ENCODE assay signal across 12 cellular contexts in genomic region chr12:49295087-49296001, GRCh38. TPM values are rescaled to one million over a fixed set of nuclear protein-coding genes. Genes with fewer than 3 reads are reported as not detected.
A peak's percentile ranks its signal among the peaks of the same experiment; 100 is the strongest.
DNase-seq lines count a peak whose midpoint lies in the region; ATAC-seq, FAIRE-seq and TF ChIP-seq lines count a peak whose summit lies in the region.
"Had no signal": no experiment of that assay in that cellular context is flagged by ENCODE, and none has a peak within 500 bp of the region (broad histone marks: within the 10 kb centered on the region; RNA-seq: fewer than 3 reads in every experiment).

Gene PRPH, plus strand, starts transcription at chr12:49295147. Its CDS starts 54 bp downstream, at chr12:49295201.

- peaks cover 2% of the 10 kb centered on the region for H3K9me3 Mint-ChIP-seq in astrocyte (ENCODE audit: unreplicated experiment)
- H3K9me3 Mint-ChIP-seq in stimulated activated memory B cell treated with anti-CD40 and anti-IgM and Interleukin-4, amounts not matched to agents 10 μg/mL and 1 μg/mL and 100 μg/mL, for 72 hours = no peaks in the 10 kb centered on the region
- H3K9me3 Mint-ChIP-seq in CD4-positive, alpha-beta T cell = no peaks in the 10 kb centered on the region
- H3K9me3 Mint-ChIP-seq: natural killer cell treated with Interleukin-12 subunit alpha and Interleukin-12 subunit beta and Interleukin-15 and Interleukin-18, amount 100 ng/mL, for 72 hours; stimulated activated naive B cell treated with anti-CD40 and anti-IgM and Interleukin-4, amounts not matched to agents 10 μg/mL and 1 μg/mL and 100 μg/mL, for 72 hours had no signal

- no peaks in the 10 kb centered on the region for H3K36me3 ChIP-seq in astrocyte (ENCODE audit: insufficient read depth, low read length)
- H3K36me3 ChIP-seq in iPS-20b (ENCODE audit: insufficient read depth, low read depth, low read length) = no peaks in the 10 kb centered on the region
- H3K36me3 ChIP-seq in PC-9 (ENCODE audit: low read depth) = no peaks in the 10 kb centered on the region

- POLR2A ChIA-PET in PC-9 (lab: Charles Lee; ENCODE audit: unreplicated experiment) = no interaction called here
- POLR2A ChIA-PET in CD4-positive, alpha-beta T cell (lab: Charles Lee) = interaction anchor here (0.6 to 1.7 kb wide), 3 partner anchors 47 to 405 kb away, joined by 3 to 6 read pairs (median 3); no protein-coding TSS in a partner anchor

- H4K20me1 ChIP-seq in astrocyte (ENCODE audit: insufficient read depth, low read length) (no peaks in the 10 kb centered on the region), PC-9 (ENCODE audit: insufficient read depth) (no peaks in the 10 kb centered on the region)

- peaks cover 47% of the 10 kb centered on the region for H3K27me3 ChIP-seq in astrocyte (ENCODE audit: insufficient read depth, low read length)
- peaks cover 80% of the 10 kb centered on the region for H3K27me3 ChIP-seq in iPS-20b (ENCODE audit: insufficient read depth, low read length)
- 0 out of 2 replicates have a peak, but pooled peaks cover 2% of the 10 kb centered on the region for H3K27me3 ChIP-seq in PC-9 (ENCODE audit: insufficient read depth, low read depth)
- H3K27me3 ChIP-seq in CD4-positive, alpha-beta T cell (ENCODE audit: control insufficient read depth, insufficient read depth, low read length) = peaks cover 59% of the 10 kb centered on the region

- H3K36me3 Mint-ChIP-seq in astrocyte (ENCODE audit: low read depth, unreplicated experiment) = no peaks in the 10 kb centered on the region
- no peaks in the 10 kb centered on the region for H3K36me3 Mint-ChIP-seq in stimulated activated memory B cell treated with anti-CD40 and anti-IgM and Interleukin-4, amounts not matched to agents 10 μg/mL and 1 μg/mL and 100 μg/mL, for 72 hours
- H3K36me3 Mint-ChIP-seq in CD4-positive, alpha-beta T cell (ENCODE audit: low read depth) = no peaks in the 10 kb centered on the region
- H3K36me3 Mint-ChIP-seq: natural killer cell treated with Interleukin-12 subunit alpha and Interleukin-12 subunit beta and Interleukin-15 and Interleukin-18, amount 100 ng/mL, for 72 hours had no signal

- peaks cover 66% of the 10 kb centered on the region for H3K27me3 Mint-ChIP-seq in astrocyte (ENCODE audit: low read depth, unreplicated experiment)
- peaks cover 70% of the 10 kb centered on the region for H3K27me3 Mint-ChIP-seq in stimulated activated memory B cell treated with anti-CD40 and anti-IgM and Interleukin-4, amounts not matched to agents 10 μg/mL and 1 μg/mL and 100 μg/mL, for 72 hours
- H3K27me3 Mint-ChIP-seq in CD4-positive, alpha-beta T cell = peaks cover 58% of the 10 kb centered on the region

- H3K4me2 ChIP-seq in astrocyte (ENCODE audit: low read length) = peak within 1 kb of the TSS; percentile 33
- no peak within 1 kb of the TSS for H3K4me2 ChIP-seq in PC-9

- no peaks in the 10 kb centered on the region for H3K79me2 ChIP-seq in astrocyte (ENCODE audit: insufficient read depth, low read length)
- H3K79me2 ChIP-seq in PC-9 (ENCODE audit: low read depth) = no peaks in the 10 kb centered on the region

- H3K9ac ChIP-seq in astrocyte (ENCODE audit: low read length) (no peak within 1 kb of the TSS), iPS-20b (ENCODE audit: low read depth, low read length) (no peak within 1 kb of the TSS)

- no peak for ATAC-seq in stimulated activated memory B cell treated with anti-CD40 and anti-IgM and Interleukin-4, amounts not matched to agents 10 μg/mL and 1 μg/mL and 100 μg/mL, for 72 hours
- no peak for ATAC-seq in CD4-positive, alpha-beta T cell (ENCODE audit: poor library complexity)
- ATAC-seq in HG03175 (IDR thresholded peaks at IDR 0.05; ENCODE audit: unreplicated experiment) = no peak
- ATAC-seq: natural killer cell treated with Interleukin-12 subunit alpha and Interleukin-12 subunit beta and Interleukin-15 and Interleukin-18, amount 100 ng/mL, for 72 hours; stimulated activated naive B cell treated with anti-CD40 and anti-IgM and Interleukin-4, amounts not matched to agents 10 μg/mL and 1 μg/mL and 100 μg/mL, for 72 hours had no signal

- H2AFZ ChIP-seq in astrocyte (ENCODE audit: low read depth, low read length) = peak within 1 kb of the TSS; percentile 41
- no peak within 1 kb of the TSS for H2AFZ ChIP-seq in PC-9

- peak; percentile 31 for DNase-seq in activated T-cell treated with anti-CD3 and anti-CD28 coated beads, Interleukin-2, amount 50 U/mL, for 1 hour
- DNase-seq in activated T-cell treated with anti-CD3 and anti-CD28 coated beads for 4 hours (no peak), astrocyte (ENCODE audit: low read depth) (no peak), PC-9 (no peak)
- no peak for DNase-seq in CD4-positive, alpha-beta T cell
- DNase-seq: cortex of kidney; stimulated activated naive B cell treated with anti-CD40 and anti-IgM and Interleukin-4, amounts not matched to agents 10 μg/mL and 1 μg/mL and 100 μg/mL, for 72 hours had no signal

- H3K4me1 ChIP-seq in astrocyte (ENCODE audit: insufficient read depth, low read length) = peaks cover 2% of the 10 kb centered on the region
- no peaks in the 10 kb centered on the region for H3K4me1 ChIP-seq in iPS-20b (ENCODE audit: insufficient read depth, low read length)
- no peaks in the 10 kb centered on the region for H3K4me1 ChIP-seq in PC-9 (replicated peaks; ENCODE audit: insufficient read depth)

- TF ChIP-seq CTCF in astrocyte (IDR thresholded peaks at IDR 0.05; ENCODE audit: insufficient read depth, low read depth, low read length) = no peak
- no peak for TF ChIP-seq CTCF in PC-9 (conservative IDR thresholded peaks at IDR 0.05)
- TF ChIP-seq CTCF in CD4-positive, alpha-beta T cell (IDR thresholded peaks at IDR 0.05) = no peak

- H3K9me2 ChIP-seq in PC-9 (ENCODE audit: insufficient read depth) = no peaks in the 10 kb centered on the region

- H3K4me3 Mint-ChIP-seq in astrocyte (ENCODE audit: unreplicated experiment) = no peak within 1 kb of the TSS
- H3K4me3 Mint-ChIP-seq in stimulated activated memory B cell treated with anti-CD40 and anti-IgM and Interleukin-4, amounts not matched to agents 10 μg/mL and 1 μg/mL and 100 μg/mL, for 72 hours = peak within 1 kb of the TSS; percentile 26
- H3K4me3 Mint-ChIP-seq in CD4-positive, alpha-beta T cell = no peak within 1 kb of the TSS
- H3K4me3 Mint-ChIP-seq: natural killer cell treated with Interleukin-12 subunit alpha and Interleukin-12 subunit beta and Interleukin-15 and Interleukin-18, amount 100 ng/mL, for 72 hours had no signal

- BruUV-seq in PC-9 (replicated peaks; lab: Mats Ljungman, UMichigan) = no TSS peak

- H3K27ac Mint-ChIP-seq in astrocyte (ENCODE audit: unreplicated experiment) = no peak within 1 kb of the TSS
- no peak within 1 kb of the TSS for H3K27ac Mint-ChIP-seq in stimulated activated memory B cell treated with anti-CD40 and anti-IgM and Interleukin-4, amounts not matched to agents 10 μg/mL and 1 μg/mL and 100 μg/mL, for 72 hours
- no peak within 1 kb of the TSS for H3K27ac Mint-ChIP-seq in CD4-positive, alpha-beta T cell
- H3K27ac Mint-ChIP-seq: natural killer cell treated with Interleukin-12 subunit alpha and Interleukin-12 subunit beta and Interleukin-15 and Interleukin-18, amount 100 ng/mL, for 72 hours had no signal

- no peaks in the 10 kb centered on the region for H3K9me3 ChIP-seq in astrocyte (ENCODE audit: insufficient read depth, low read depth, low read length)
- 0 out of 2 replicates have a peak, but pooled peaks cover 3% of the 10 kb centered on the region for H3K9me3 ChIP-seq in iPS-20b (ENCODE audit: insufficient read depth, low read depth, low read length)
- no peaks in the 10 kb centered on the region for H3K9me3 ChIP-seq in PC-9 (ENCODE audit: insufficient read depth, low read depth)
- no peaks in the 10 kb centered on the region for H3K9me3 ChIP-seq in CD4-positive, alpha-beta T cell (ENCODE audit: control insufficient read depth, low read length)

- H3K27ac ChIP-seq in astrocyte (ENCODE audit: low read depth, low read length) (no peak within 1 kb of the TSS), iPS-20b (ENCODE audit: low read length) (no peak within 1 kb of the TSS), PC-9 (no peak within 1 kb of the TSS)
- no peak within 1 kb of the TSS for H3K27ac ChIP-seq in CD4-positive, alpha-beta T cell (ENCODE audit: low read depth, low read length)

- H3K4me1 Mint-ChIP-seq in astrocyte (ENCODE audit: low read depth, unreplicated experiment) = no peaks in the 10 kb centered on the region
- peaks cover 29% of the 10 kb centered on the region for H3K4me1 Mint-ChIP-seq in stimulated activated memory B cell treated with anti-CD40 and anti-IgM and Interleukin-4, amounts not matched to agents 10 μg/mL and 1 μg/mL and 100 μg/mL, for 72 hours
- H3K4me1 Mint-ChIP-seq in CD4-positive, alpha-beta T cell (ENCODE audit: low read depth) = peaks cover 23% of the 10 kb centered on the region

- intact Hi-C loops in PC-9 (cut with micrococcal nuclease; ENCODE audit: unreplicated experiment) = no loop called here
- intact Hi-C loops in CD4-positive, alpha-beta T cell (cut with DNase I, micrococcal nuclease) = no loop called here

- no peaks in the 10 kb centered on the region for H3F3A ChIP-seq in PC-9 (ENCODE audit: insufficient read depth, low read depth)

- CTCF ChIA-PET in PC-9 (lab: Charles Lee) = interaction anchor here (0.5 to 0.6 kb wide), 2 partner anchors 33 to 318 kb away, joined by 3 to 14 read pairs; partner anchors contain the start of gene WNT1
- CTCF ChIA-PET in CD4-positive, alpha-beta T cell (lab: Charles Lee) = interaction anchor here (0.9 to 1.4 kb wide), 3 partner anchors 23 to 52 kb away, joined by 3 to 5 read pairs (median 4); no protein-coding TSS in a partner anchor

- H3K4me3 ChIP-seq in astrocyte (ENCODE audit: insufficient read depth, low read depth, low read length) (no peak within 1 kb of the TSS), iPS-20b (ENCODE audit: low read length) (peak within 1 kb of the TSS; percentile 47; the same call in 1 of the 2 replicates), PC-9 (no peak within 1 kb of the TSS)

- no peak for FAIRE-seq in astrocyte (lab: Jason Lieb, UNC)

RNA-seq across cellular contexts. Expression of gene PRPH, which starts in this region (rescaled TPM):
- not detected in 2 replicates for total RNA-seq in astrocyte
- total RNA-seq in PC-9 (2021) = 0.46 and 0.60 TPM in 2 replicates
- total RNA-seq in CD4-positive, alpha-beta T cell = under 1 TPM in 1 of 2 experiments, not detected in 1; 0.56 TPM
- total RNA-seq: glomerular endothelial cell; natural killer cell treated with Interleukin-12 subunit alpha and Interleukin-12 subunit beta and Interleukin-15 and Interleukin-18, amount 100 ng/mL, for 72 hours had no signal
